ENCODE assay signal across 16 cellular contexts in genomic region chr4:155570661-155571060, GRCh38.
A peak's percentile ranks its signal among the peaks of the same experiment; 100 is the strongest.
DNase-seq lines count a peak whose midpoint lies in the region; ATAC-seq and TF ChIP-seq lines count a peak whose summit lies in the region.
"Had no signal": no experiment of that assay in that cellular context is flagged by ENCODE, and none has a peak within 500 bp of the region (broad histone marks: within the 10 kb centered on the region; RNA-seq: fewer than 3 reads in every experiment).

No MANE protein-coding gene starts in this region.

- H3K4me3 ChIP-seq in left ventricle myocardium inferior (no peak overlapping the region), mesenchymal stem cell (ENCODE audit: insufficient read depth in 1 of 2, low read depth in 1 of 2, low read length in 2 of 2) (no peak overlapping the region)
- H3K4me3 ChIP-seq in CD8-positive, alpha-beta T cell (ENCODE audit: low read depth, low read length), result no peak overlapping the region
- H3K4me3 ChIP-seq: BLaER1 had no signal

- H2BK12ac ChIP-seq in mesenchymal stem cell (ENCODE audit: low read length in 2 of 2), result no peak overlapping the region

- no peak overlapping the region for H3K14ac ChIP-seq in mesenchymal stem cell (ENCODE audit: low read length in 2 of 2)

- no peak overlapping the region for H2BK15ac ChIP-seq in mesenchymal stem cell (ENCODE audit: low read depth, poor library complexity, severe bottlenecking)

- peak overlapping the region in 1 of 2 experiments; percentile 33 for H3K18ac ChIP-seq in mesenchymal stem cell (ENCODE audit: low read depth in 1 of 2, low read length in 2 of 2)

- no peaks in the 10 kb centered on the region for H3K79me1 ChIP-seq in mesenchymal stem cell (replicated peaks; ENCODE audit: low read length, poor library complexity, severe bottlenecking)

- no peak for TF ChIP-seq CTCF in left ventricle myocardium inferior (IDR thresholded peaks at IDR 0.05; ENCODE audit: borderline replicate concordance)
- no peak for TF ChIP-seq CTCF in VCaP (conservative IDR thresholded peaks at IDR 0.05)
- no peak for TF ChIP-seq CTCF in CD8-positive, alpha-beta T cell (IDR thresholded peaks at IDR 0.05)

- no peak overlapping the region for H3K27ac Mint-ChIP-seq in activated CD4-positive, alpha-beta T cell treated with anti-CD3 and anti-CD28 coated beads, Interleukin-2, amount 10 ng/mL, durations not matched to agents 7 days and 5 days
- H3K27ac Mint-ChIP-seq in CD8-positive, alpha-beta T cell, result no peak overlapping the region
- H3K27ac Mint-ChIP-seq: B cell; CD14-positive monocyte; CD4-positive, alpha-beta T cell had no signal

- no peak for ATAC-seq in left cardiac atrium
- ATAC-seq in HG03520 (IDR thresholded peaks at IDR 0.05; ENCODE audit: unreplicated experiment), result no peak
- no peak for ATAC-seq in CD8-positive, alpha-beta T cell

- no peaks in the 10 kb centered on the region for H3K27me3 Mint-ChIP-seq in activated CD4-positive, alpha-beta T cell treated with anti-CD3 and anti-CD28 coated beads, Interleukin-2, amount 10 ng/mL, durations not matched to agents 7 days and 5 days
- no peaks in the 10 kb centered on the region for H3K27me3 Mint-ChIP-seq in CD8-positive, alpha-beta T cell (ENCODE audit: low read depth)
- H3K27me3 Mint-ChIP-seq: B cell; CD4-positive, alpha-beta T cell had no signal

- H3K4me1 ChIP-seq in left ventricle myocardium inferior (peaks cover 16% of the 10 kb centered on the region), mesenchymal stem cell (ENCODE audit: control insufficient read depth, insufficient read depth, low read depth, low read length) (peaks cover 2% of the 10 kb centered on the region)
- H3K4me1 ChIP-seq in CD8-positive, alpha-beta T cell (ENCODE audit: insufficient read depth, low read length), result no peaks in the 10 kb centered on the region
- H3K4me1 ChIP-seq: BLaER1 had no signal

- H4K8ac ChIP-seq in mesenchymal stem cell (ENCODE audit: low read length), result no peak overlapping the region

- H3K9me3 Mint-ChIP-seq in activated CD4-positive, alpha-beta T cell treated with anti-CD3 and anti-CD28 coated beads, Interleukin-2, amount 10 ng/mL, durations not matched to agents 7 days and 5 days, result no peaks in the 10 kb centered on the region
- H3K9me3 Mint-ChIP-seq in CD8-positive, alpha-beta T cell, result no peaks in the 10 kb centered on the region
- H3K9me3 Mint-ChIP-seq: CD4-positive, alpha-beta T cell had no signal

- H2BK120ac ChIP-seq in mesenchymal stem cell (ENCODE audit: low read depth, low read length), result no peak overlapping the region

- H3K9me3 ChIP-seq in left ventricle myocardium inferior (replicated peaks) (peaks cover 7% of the 10 kb centered on the region), mesenchymal stem cell (ENCODE audit: control insufficient read depth, low read length) (no peaks in the 10 kb centered on the region)
- no peaks in the 10 kb centered on the region for H3K9me3 ChIP-seq in CD8-positive, alpha-beta T cell (ENCODE audit: low read length)

- no peak overlapping the region for H3K4me2 ChIP-seq in mesenchymal stem cell (ENCODE audit: low read length, poor library complexity, severe bottlenecking)
- H3K4me2 ChIP-seq: BLaER1 had no signal

- H2AK5ac ChIP-seq in mesenchymal stem cell (ENCODE audit: low read length, severe bottlenecking), result no peak overlapping the region

- peak overlapping the region; percentile 62 for H3K9ac ChIP-seq in mesenchymal stem cell (ENCODE audit: low read length)
- H3K9ac ChIP-seq: BLaER1 had no signal

- H3K27ac ChIP-seq in left ventricle myocardium inferior (replicated peaks) (peak overlapping the region; percentile 79), VCaP (peak overlapping the region; percentile 75), mesenchymal stem cell (ENCODE audit: low read length, poor library complexity, severe bottlenecking) (no peak overlapping the region)
- no peak overlapping the region for H3K27ac ChIP-seq in CD8-positive, alpha-beta T cell (ENCODE audit: low read depth, low read length)
- H3K27ac ChIP-seq: 22Rv1, BLaER1 had no signal

- no peak overlapping the region for H3K23ac ChIP-seq in mesenchymal stem cell (ENCODE audit: low read length in 2 of 2)

- H3K4me1 Mint-ChIP-seq in activated CD4-positive, alpha-beta T cell treated with anti-CD3 and anti-CD28 coated beads, Interleukin-2, amount 10 ng/mL, durations not matched to agents 7 days and 5 days, result no peaks in the 10 kb centered on the region
- H3K4me1 Mint-ChIP-seq in CD8-positive, alpha-beta T cell (ENCODE audit: low read depth), result no peaks in the 10 kb centered on the region
- H3K4me1 Mint-ChIP-seq: B cell, CD14-positive monocyte had no signal

- no peak overlapping the region for H3K4ac ChIP-seq in mesenchymal stem cell (ENCODE audit: low read depth in 1 of 2, low read length in 2 of 2)

- no peaks in the 10 kb centered on the region for H3K27me3 ChIP-seq in left ventricle myocardium inferior (ENCODE audit: low read depth)
- H3K27me3 ChIP-seq in mesenchymal stem cell (ENCODE audit: control insufficient read depth in 1 of 2, insufficient read depth in 1 of 2, low read length in 2 of 2), result no peaks in the 10 kb centered on the region
- no peaks in the 10 kb centered on the region for H3K27me3 ChIP-seq in CD8-positive, alpha-beta T cell (ENCODE audit: insufficient read depth, low read length)
- H3K27me3 ChIP-seq: BLaER1 had no signal

- H3K36me3 Mint-ChIP-seq in activated CD4-positive, alpha-beta T cell treated with anti-CD3 and anti-CD28 coated beads, Interleukin-2, amount 10 ng/mL, durations not matched to agents 7 days and 5 days (ENCODE audit: low read depth), result no peaks in the 10 kb centered on the region
- H3K36me3 Mint-ChIP-seq in CD8-positive, alpha-beta T cell, result no peaks in the 10 kb centered on the region
- H3K36me3 Mint-ChIP-seq: CD14-positive monocyte had no signal

- 67% methylated on average over 1 of the region's 2 CpGs for WGBS in mesenchymal stem cell

- CTCF ChIA-PET in activated CD4-positive, alpha-beta T cell treated with anti-CD3 and anti-CD28 coated beads, Interleukin-2, amount 10 ng/mL, durations not matched to agents 7 days and 5 days (lab: Charles Lee), result no interaction called here
- CTCF ChIA-PET in CD8-positive, alpha-beta T cell (lab: Charles Lee), result no interaction called here

- H2AFZ ChIP-seq in mesenchymal stem cell (ENCODE audit: low read depth, low read length), result no peak overlapping the region

- no peak overlapping the region for H2BK5ac ChIP-seq in mesenchymal stem cell (ENCODE audit: low read depth, low read length, poor library complexity, severe bottlenecking)

- POLR2A ChIA-PET in activated CD4-positive, alpha-beta T cell treated with anti-CD3 and anti-CD28 coated beads, Interleukin-2, amount 10 ng/mL, durations not matched to agents 7 days and 5 days (lab: Charles Lee), result no interaction called here
- POLR2A ChIA-PET in CD8-positive, alpha-beta T cell (lab: Charles Lee), result no interaction called here

- intact Hi-C loops in left ventricle myocardium inferior (cut with micrococcal nuclease), result no loop called here
- intact Hi-C loops in left cardiac atrium (cut with DNase I), result no loop called here
- intact Hi-C loops in CD8-positive, alpha-beta T cell (cut with DNase I, micrococcal nuclease), result no loop called here

- DNase-seq in left ventricle myocardium inferior (no peak), left cardiac atrium (no peak), mesenchymal stem cell (no peak), SW 1271 (lab: John Stamatoyannopoulos, UW) (no peak)
- DNase-seq in activated CD4-positive, alpha-beta T cell treated with anti-CD3 and anti-CD28 coated beads, Interleukin-2, amount 10 ng/mL, durations not matched to agents 7 days and 5 days, result no peak
- DNase-seq in CD8-positive, alpha-beta T cell, result no peak
- DNase-seq: Calu3; CD4-positive, alpha-beta T cell; DMS79 treated with DMSO at 0.1 percent for 48 hours; H7 had no signal

- H3K36me3 ChIP-seq in left ventricle myocardium inferior (no peaks in the 10 kb centered on the region), mesenchymal stem cell (ENCODE audit: control insufficient read depth in 1 of 2, insufficient read depth in 2 of 2, low read depth in 1 of 2, low read length in 2 of 2) (no peaks in the 10 kb centered on the region)
- no peaks in the 10 kb centered on the region for H3K36me3 ChIP-seq in CD8-positive, alpha-beta T cell (ENCODE audit: insufficient read depth, low read length)
- H3K36me3 ChIP-seq: BLaER1 had no signal

- H3K4me3 Mint-ChIP-seq in activated CD4-positive, alpha-beta T cell treated with anti-CD3 and anti-CD28 coated beads, Interleukin-2, amount 10 ng/mL, durations not matched to agents 7 days and 5 days, result no peak overlapping the region
- no peak overlapping the region for H3K4me3 Mint-ChIP-seq in CD8-positive, alpha-beta T cell
- H3K4me3 Mint-ChIP-seq: B cell; CD14-positive monocyte; CD4-positive, alpha-beta T cell had no signal

- H4K91ac ChIP-seq in mesenchymal stem cell (ENCODE audit: low read length), result no peak overlapping the region

Comparison
In these comparisons a context has a peak if more than half of its experiments do, and no peak if none do; other contexts are left out.
1. H3K27ac ChIP-seq: peak in left ventricle myocardium inferior (single experiment) and VCaP (single experiment); none in mesenchymal stem cell (single experiment) and CD8-positive, alpha-beta T cell (single experiment).